8 cellular contexts compared by ENCODE assay signal in the genomic region with DNA sequence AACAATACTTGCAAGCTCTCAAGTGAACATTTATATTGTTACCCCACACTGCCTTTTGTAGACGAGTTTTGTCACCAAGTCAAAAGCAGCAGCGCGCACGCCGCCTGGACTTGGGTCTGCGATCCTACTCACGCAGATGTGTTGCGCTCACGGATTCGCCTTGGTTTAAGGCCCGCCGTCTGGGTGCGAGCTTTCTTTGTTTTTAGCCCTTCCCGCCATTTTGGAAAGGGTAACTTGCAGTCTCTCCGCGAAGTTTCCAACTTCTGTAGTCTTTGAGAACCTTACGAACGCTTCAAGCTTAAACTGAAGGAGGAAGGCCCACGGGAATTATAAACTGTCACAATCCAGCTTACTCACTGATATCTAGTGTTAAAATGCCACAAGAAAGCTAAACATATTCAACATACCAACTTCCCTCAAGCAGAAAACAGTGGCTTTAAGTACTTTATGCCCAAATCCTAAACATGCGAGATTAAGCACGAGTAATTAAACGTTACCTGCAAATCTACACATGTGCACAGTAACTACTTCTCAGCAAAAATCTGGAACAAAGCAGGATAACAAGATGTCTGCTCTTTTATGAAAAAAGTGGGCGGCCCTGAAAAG.
DNase-seq lines count a peak whose midpoint lies in the region; ATAC-seq and TF ChIP-seq lines count a peak whose summit lies in the region.

No MANE protein-coding gene starts in this region.

- H3K4me1 ChIP-seq in HEK293 (ENCODE audit: control insufficient read depth, insufficient read depth, low read length) (no peaks in the 10 kb centered on the region), RWPE2 (ENCODE audit: insufficient read depth, poor library complexity, severe bottlenecking) (no peaks in the 10 kb centered on the region), right cardiac atrium (ENCODE audit: control insufficient read depth, insufficient read depth, low read length) (peaks cover 5% of the 10 kb centered on the region)

- CTCF ChIA-PET in HEK293 (lab: Yijun Ruan, JAX), result interaction anchor here (0.6 to 1.3 kb wide), 4 partner anchors 12 to 248 kb away, joined by 3 to 4 read pairs (median 3); a partner anchor contains a TSS

- intact Hi-C loops in right cardiac atrium (cut with DNase I), result loop anchor here in 2 of 4 donors (10.0 kb wide), 2 partner anchors 80 to 850 kb away; a partner anchor contains a TSS

- H3K4me3 ChIP-seq in HEK293 (ENCODE audit: low read depth, low read length) (peak overlapping the region; percentile 67), RWPE2 (ENCODE audit: severe bottlenecking) (peak overlapping the region; percentile 43), right cardiac atrium (ENCODE audit: low read length) (peak overlapping the region; percentile 72)

- WGBS in adipose tissue, 3 donors, result 1 to 2% (median 1%) methylated on average over 23 of the region's 23 CpGs
- under 1% methylated on average over 23 of the region's 23 CpGs for WGBS in right cardiac atrium

- H3K27ac ChIP-seq in HEK293 (ENCODE audit: extremely low read depth, low read depth, low read length), result peak overlapping the region; percentile 65
- H3K27ac ChIP-seq in RWPE2 (ENCODE audit: poor library complexity, severe bottlenecking), result peak overlapping the region; percentile 79
- H3K27ac ChIP-seq in adipose tissue (ENCODE audit: low read depth, low read length), result peak overlapping the region; percentile 21
- peak overlapping the region; percentile 99 for H3K27ac ChIP-seq in right cardiac atrium (ENCODE audit: low read length)

- H3K9me3 ChIP-seq in HEK293 (ENCODE audit: control insufficient read depth, insufficient read depth, low read depth, low read length) (no peaks in the 10 kb centered on the region), RWPE2 (ENCODE audit: severe bottlenecking) (no peaks in the 10 kb centered on the region), right cardiac atrium (ENCODE audit: control insufficient read depth, low read length) (no peaks in the 10 kb centered on the region)

- H3K36me3 ChIP-seq in HEK293 (ENCODE audit: control insufficient read depth in 2 of 2, insufficient read depth in 1 of 2, low read length in 2 of 2) (no peaks in the 10 kb centered on the region), RWPE2 (ENCODE audit: low read depth) (no peaks in the 10 kb centered on the region)

- no peaks in the 10 kb centered on the region for H3K27me3 ChIP-seq in RWPE2 (ENCODE audit: insufficient read depth, poor library complexity, severe bottlenecking)
- no peaks in the 10 kb centered on the region for H3K27me3 ChIP-seq in right cardiac atrium (ENCODE audit: control insufficient read depth, insufficient read depth)

- POLR2A ChIA-PET in HEK293 (lab: Yijun Ruan, JAX), result interaction anchor here (0.6 to 3.5 kb wide), 19 partner anchors 11 to 862 kb away, joined by 3 to 52 read pairs (median 6); a partner anchor contains a TSS

- DNase-seq in AG08396 (ENCODE audit: low spot score), result peak; percentile 31
- DNase-seq in RWPE2 (ENCODE audit: low spot score), result no peak
- DNase-seq in right cardiac atrium, result peak; percentile 61 to 83 (median 81)
- peak; percentile 83 for DNase-seq in retina
- DNase-seq in GM10266 (ENCODE audit: extremely low spot score), result no peak
- DNase-seq in GOT3 (lab: John Stamatoyannopoulos, UW), result no peak

- ATAC-seq in RWPE2 (ENCODE audit: low read depth), result peak; percentile 27
- ATAC-seq in right cardiac atrium, result peak; percentile 24 to 29

- TF ChIP-seq CTCF in HEK293 (tag by site-specific recombination; IDR thresholded peaks at IDR 0.05) (no peak), RWPE2 (IDR thresholded peaks at IDR 0.05; ENCODE audit: poor library complexity, severe bottlenecking) (no peak), GM10266 (IDR thresholded peaks at IDR 0.05; ENCODE audit: control insufficient read depth, insufficient read depth, low read depth, missing control alignments) (no peak)

TF ChIP-seq in HEK293, 187 proteins besides CTCF, POLR2A, EP300 and RAD21:
- TF ChIP-seq, protein P1, sequence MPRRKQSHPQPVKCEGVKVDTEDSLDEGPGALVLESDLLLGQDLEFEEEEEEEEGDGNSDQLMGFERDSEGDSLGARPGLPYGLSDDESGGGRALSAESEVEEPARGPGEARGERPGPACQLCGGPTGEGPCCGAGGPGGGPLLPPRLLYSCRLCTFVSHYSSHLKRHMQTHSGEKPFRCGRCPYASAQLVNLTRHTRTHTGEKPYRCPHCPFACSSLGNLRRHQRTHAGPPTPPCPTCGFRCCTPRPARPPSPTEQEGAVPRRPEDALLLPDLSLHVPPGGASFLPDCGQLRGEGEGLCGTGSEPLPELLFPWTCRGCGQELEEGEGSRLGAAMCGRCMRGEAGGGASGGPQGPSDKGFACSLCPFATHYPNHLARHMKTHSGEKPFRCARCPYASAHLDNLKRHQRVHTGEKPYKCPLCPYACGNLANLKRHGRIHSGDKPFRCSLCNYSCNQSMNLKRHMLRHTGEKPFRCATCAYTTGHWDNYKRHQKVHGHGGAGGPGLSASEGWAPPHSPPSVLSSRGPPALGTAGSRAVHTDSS (tag by site-specific recombination; IDR thresholded peaks at IDR 0.05), result no peak
- TF ChIP-seq ZNF660 (tag by site-specific recombination; IDR thresholded peaks at IDR 0.05) (peak; percentile 15; the same call in 1 of the 2 replicates), ZNF830 (tag by site-specific recombination; IDR thresholded peaks at IDR 0.05; ENCODE audit: low read depth) (no peak), ZNF843 (tag by site-specific recombination; IDR thresholded peaks at IDR 0.05) (no peak), ZNF777 (tag by site-specific recombination; IDR thresholded peaks at IDR 0.05; ENCODE audit: borderline replicate concordance) (0 out of 2 replicates have a peak, but pooled peaks have one; percentile 56), ZNF571 (tag by site-specific recombination; IDR thresholded peaks at IDR 0.05) (no peak), ZNF654 (tag by site-specific recombination; IDR thresholded peaks at IDR 0.05; ENCODE audit: low read depth) (no peak), ZNF211 (tag by site-specific recombination; IDR thresholded peaks at IDR 0.05; ENCODE audit: low read depth) (no peak), ZNF221 (tag by site-specific recombination; IDR thresholded peaks at IDR 0.05; ENCODE audit: borderline replicate concordance) (no peak)
- TF ChIP-seq, protein P2, sequence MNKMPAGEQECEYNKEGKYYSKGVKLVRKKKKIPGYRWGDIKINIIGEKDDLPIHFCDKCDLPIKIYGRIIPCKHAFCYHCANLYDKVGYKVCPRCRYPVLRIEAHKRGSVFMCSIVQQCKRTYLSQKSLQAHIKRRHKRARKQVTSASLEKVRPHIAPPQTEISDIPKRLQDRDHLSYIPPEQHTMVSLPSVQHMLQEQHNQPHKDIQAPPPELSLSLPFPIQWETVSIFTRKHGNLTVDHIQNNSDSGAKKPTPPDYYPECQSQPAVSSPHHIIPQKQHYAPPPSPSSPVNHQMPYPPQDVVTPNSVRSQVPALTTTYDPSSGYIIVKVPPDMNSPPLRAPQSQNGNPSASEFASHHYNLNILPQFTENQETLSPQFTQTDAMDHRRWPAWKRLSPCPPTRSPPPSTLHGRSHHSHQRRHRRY (tag by site-specific recombination; IDR thresholded peaks at IDR 0.05), result no peak
- TF ChIP-seq, protein P3, sequence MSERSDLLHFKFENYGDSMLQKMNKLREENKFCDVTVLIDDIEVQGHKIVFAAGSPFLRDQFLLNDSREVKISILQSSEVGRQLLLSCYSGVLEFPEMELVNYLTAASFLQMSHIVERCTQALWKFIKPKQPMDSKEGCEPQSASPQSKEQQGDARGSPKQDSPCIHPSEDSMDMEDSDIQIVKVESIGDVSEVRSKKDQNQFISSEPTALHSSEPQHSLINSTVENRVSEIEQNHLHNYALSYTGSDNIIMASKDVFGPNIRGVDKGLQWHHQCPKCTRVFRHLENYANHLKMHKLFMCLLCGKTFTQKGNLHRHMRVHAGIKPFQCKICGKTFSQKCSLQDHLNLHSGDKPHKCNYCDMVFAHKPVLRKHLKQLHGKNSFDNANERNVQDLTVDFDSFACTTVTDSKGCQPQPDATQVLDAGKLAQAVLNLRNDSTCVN (tag by site-specific recombination; optimal IDR thresholded peaks at IDR 0.05), result no peak

Comparison
In these comparisons a context has a peak if more than half of its experiments do, and no peak if none do; other contexts are left out.
1. DNase-seq: peak in AG08396 (single experiment), right cardiac atrium (3 of 3) and retina (single experiment); none in RWPE2 (single experiment), GM10266 (single experiment) and GOT3 (single experiment).
2. H3K27ac ChIP-seq: peak in every context shown above with its lines; median percentile 99 in right cardiac atrium; 79 in RWPE2; 65 in HEK293; 21 in adipose tissue.
3. Peak in every context shown above with its lines, with median percentiles within 50 percentile points of each other: H3K4me3 ChIP-seq.